Comparison of ENCODE assay signal across 8 cellular contexts in the genomic region with DNA sequence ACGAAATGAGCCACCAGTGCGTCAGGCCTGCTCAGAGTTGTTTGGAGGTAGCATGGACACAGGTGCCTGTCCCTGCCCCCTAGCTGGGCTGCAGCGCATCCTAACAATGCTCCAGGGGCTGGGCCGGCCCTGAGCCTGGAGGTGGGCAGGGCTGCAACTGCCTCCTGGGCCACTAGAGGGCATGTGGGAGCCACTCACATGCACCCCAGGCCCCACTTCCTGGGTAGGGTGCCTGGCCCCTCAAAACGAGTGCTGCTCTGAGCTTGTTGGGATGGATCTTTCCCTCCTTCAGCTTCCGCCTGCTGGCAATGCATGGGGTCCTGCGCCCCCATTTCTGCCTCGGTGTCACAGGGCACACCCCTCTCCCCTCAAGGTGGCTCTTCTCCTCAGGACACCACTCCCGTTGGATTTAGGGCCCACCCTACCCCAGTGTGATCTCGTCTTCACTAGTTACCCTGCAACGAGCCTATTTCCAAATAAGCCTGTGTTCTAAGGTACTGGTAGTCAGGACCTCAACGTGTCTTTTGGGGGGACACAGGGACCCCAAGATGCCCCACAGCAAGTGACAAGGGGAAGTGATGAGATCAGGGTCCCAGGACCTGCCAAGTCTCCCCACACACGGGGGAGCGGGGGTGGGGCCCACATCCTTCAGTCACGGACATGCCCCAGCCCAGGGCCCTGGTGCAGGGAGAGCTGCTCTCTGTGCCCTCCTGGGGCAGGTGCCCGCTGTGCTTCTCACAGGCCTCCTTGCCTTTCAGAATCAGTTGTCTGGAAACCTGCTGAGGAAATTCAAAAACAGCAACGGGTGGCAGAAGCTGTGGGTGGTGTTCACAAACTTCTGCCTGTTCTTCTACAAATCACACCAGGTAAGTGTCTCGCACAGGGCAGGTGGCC.
DNase-seq lines count a peak whose midpoint lies in the region; ATAC-seq and TF ChIP-seq lines count a peak whose summit lies in the region.

No MANE protein-coding gene starts in this region.

- peaks cover 10 to 23% (median 13%) of the 10 kb centered on the region in 3 donors for H3K4me1 Mint-ChIP-seq in CD8-positive, alpha-beta memory T cell

- no peak overlapping the region for H3K14ac ChIP-seq in trophoblast cell (ENCODE audit: low read length)

- H4K91ac ChIP-seq in trophoblast cell (ENCODE audit: low read depth, low read length) = no peak overlapping the region

- no peak overlapping the region for H2BK120ac ChIP-seq in trophoblast cell (ENCODE audit: insufficient read depth, low read length, poor library complexity)

- no peak overlapping the region for H2BK12ac ChIP-seq in trophoblast cell (ENCODE audit: low read length)

- H4K12ac ChIP-seq in trophoblast cell (ENCODE audit: low read depth, low read length) = no peak overlapping the region

- H3K27ac Mint-ChIP-seq in CD8-positive, alpha-beta memory T cell = peak overlapping the region; percentile 74 to 91 (median 83)

- CTCF ChIA-PET in CD8-positive, alpha-beta memory T cell (lab: Charles Lee) = interaction anchor here (0.5 to 5.6 kb wide), 59 partner anchors 9 to 532 kb away, joined by 3 to 151 read pairs (median 4); a partner anchor contains a TSS

- TF ChIP-seq CTCF in fibroblast of the aortic adventitia (IDR thresholded peaks at IDR 0.05; ENCODE audit: insufficient read depth, low read length) (peak; percentile 98), upper lobe of right lung (IDR thresholded peaks at IDR 0.05) (peak; percentile 98)

- H3K79me1 ChIP-seq in trophoblast cell (ENCODE audit: low read length) = no peaks in the 10 kb centered on the region

- DNase-seq in CD8-positive, alpha-beta memory T cell = peak; percentile 66 to 82 (median 73)
- DNase-seq in RKO (ENCODE audit: low spot score) = peak; percentile 63
- peak; percentile 61 to 63 for DNase-seq in activated T-helper 1 cell treated with anti-CD3 and anti-CD28 coated beads, Interleukin-2, amount 50 U/mL, for 16 hours (ENCODE audit: low read depth in 1 of 2, low spot score in 1 of 2)
- peak; percentile 59 for DNase-seq in fibroblast of the aortic adventitia (ENCODE audit: low read depth)
- DNase-seq in trophoblast cell = peak; percentile 42 to 69
- DNase-seq in upper lobe of right lung = peak; percentile 83

- H3K4me2 ChIP-seq in trophoblast cell (ENCODE audit: low read length) = no peak overlapping the region

- H3K9ac ChIP-seq in trophoblast cell (ENCODE audit: low read length) = no peak overlapping the region

- no peak overlapping the region for H2BK5ac ChIP-seq in trophoblast cell (ENCODE audit: low read depth, low read length, poor library complexity)

- H3K4me1 ChIP-seq in CD8-positive, alpha-beta memory T cell (ENCODE audit: insufficient read depth, low read length) = peaks cover 11% of the 10 kb centered on the region
- H3K4me1 ChIP-seq in trophoblast cell (ENCODE audit: control insufficient read depth in 1 of 2, insufficient read depth in 2 of 2, low read length in 2 of 2) = peaks cover 7 to 10% of the 10 kb centered on the region in 2 experiments
- H3K4me1 ChIP-seq in upper lobe of right lung = peaks cover 5% of the 10 kb centered on the region

- H3K27ac ChIP-seq in CD8-positive, alpha-beta memory T cell (ENCODE audit: low read depth, low read length) = no peak overlapping the region
- H3K27ac ChIP-seq in trophoblast cell (ENCODE audit: low read depth, low read length) (no peak overlapping the region), upper lobe of right lung (peak overlapping the region; percentile 34)

- H3K4me3 ChIP-seq in CD8-positive, alpha-beta memory T cell (ENCODE audit: low read length) = no peak overlapping the region
- H3K4me3 ChIP-seq in fibroblast of the aortic adventitia (ENCODE audit: low read depth, low read length) (no peak overlapping the region), trophoblast cell (ENCODE audit: low read depth, low read length) (no peak overlapping the region), upper lobe of right lung (no peak overlapping the region)

- POLR2A ChIA-PET in CD8-positive, alpha-beta memory T cell (lab: Charles Lee) = interaction anchor here (2.0 kb wide), 1 partner anchor 208 kb away, joined by 8 read pairs; no protein-coding TSS in a partner anchor

- H3K18ac ChIP-seq in trophoblast cell (ENCODE audit: low read length) = no peak overlapping the region

- no peak overlapping the region for H2AFZ ChIP-seq in trophoblast cell (ENCODE audit: insufficient read depth, low read length, poor library complexity)

- no peaks in the 10 kb centered on the region for H3K9me3 Mint-ChIP-seq in CD8-positive, alpha-beta memory T cell

- H3K9me3 ChIP-seq in CD8-positive, alpha-beta memory T cell (ENCODE audit: low read length) = no peaks in the 10 kb centered on the region
- H3K9me3 ChIP-seq in trophoblast cell (ENCODE audit: insufficient read depth, low read depth, low read length) (peaks cover 4% of the 10 kb centered on the region), upper lobe of right lung (no peaks in the 10 kb centered on the region)

- no peak overlapping the region for H3K4ac ChIP-seq in trophoblast cell (ENCODE audit: low read depth, low read length)

- H3K36me3 Mint-ChIP-seq in CD8-positive, alpha-beta memory T cell = peaks cover 0 to 31% (median 0%) of the 10 kb centered on the region in 3 donors

- H3K4me3 Mint-ChIP-seq in CD8-positive, alpha-beta memory T cell = peak overlapping the region; percentile 15 to 84 (median 73)

- ATAC-seq in GM19351 (IDR thresholded peaks at IDR 0.05; ENCODE audit: unreplicated experiment) = peak; percentile 87
- peak; percentile 87 for ATAC-seq in HG03442 (IDR thresholded peaks at IDR 0.05; ENCODE audit: unreplicated experiment)
- peak; percentile 92 for ATAC-seq in upper lobe of right lung

- H3K36me3 ChIP-seq in CD8-positive, alpha-beta memory T cell (ENCODE audit: insufficient read depth, low read length) = no peaks in the 10 kb centered on the region
- H3K36me3 ChIP-seq in trophoblast cell (ENCODE audit: control insufficient read depth in 1 of 2, insufficient read depth in 2 of 2, low read length in 2 of 2) (peaks cover 68 to 71% of the 10 kb centered on the region in 2 experiments), upper lobe of right lung (peaks cover 55% of the 10 kb centered on the region)

- H3K79me2 ChIP-seq in trophoblast cell (ENCODE audit: control insufficient read depth, insufficient read depth, low read length, poor library complexity) = peaks cover 3% of the 10 kb centered on the region

- H3K27me3 Mint-ChIP-seq in CD8-positive, alpha-beta memory T cell = peaks cover 0 to 1% of the 10 kb centered on the region in 2 donors

- no CpG with 5 or more reads among the region's 18 CpGs for WGBS in trophoblast cell (ENCODE audit: extremely low coverage, insufficient coverage, insufficient read length)

- H3K23ac ChIP-seq in trophoblast cell (ENCODE audit: low read length) = no peak overlapping the region

- intact Hi-C loops in upper lobe of right lung (cut with DNase I) = no loop called here

- H2AK5ac ChIP-seq in trophoblast cell (ENCODE audit: low read length) = no peak overlapping the region

- H4K8ac ChIP-seq in trophoblast cell (ENCODE audit: low read depth, low read length) = no peak overlapping the region

- H3K27me3 ChIP-seq in CD8-positive, alpha-beta memory T cell (ENCODE audit: insufficient read depth, low read length, poor library complexity, severe bottlenecking) = no peaks in the 10 kb centered on the region
- H3K27me3 ChIP-seq in trophoblast cell (ENCODE audit: insufficient read depth, low read length) (no peaks in the 10 kb centered on the region), upper lobe of right lung (no peaks in the 10 kb centered on the region)
